In the genomic region with DNA sequence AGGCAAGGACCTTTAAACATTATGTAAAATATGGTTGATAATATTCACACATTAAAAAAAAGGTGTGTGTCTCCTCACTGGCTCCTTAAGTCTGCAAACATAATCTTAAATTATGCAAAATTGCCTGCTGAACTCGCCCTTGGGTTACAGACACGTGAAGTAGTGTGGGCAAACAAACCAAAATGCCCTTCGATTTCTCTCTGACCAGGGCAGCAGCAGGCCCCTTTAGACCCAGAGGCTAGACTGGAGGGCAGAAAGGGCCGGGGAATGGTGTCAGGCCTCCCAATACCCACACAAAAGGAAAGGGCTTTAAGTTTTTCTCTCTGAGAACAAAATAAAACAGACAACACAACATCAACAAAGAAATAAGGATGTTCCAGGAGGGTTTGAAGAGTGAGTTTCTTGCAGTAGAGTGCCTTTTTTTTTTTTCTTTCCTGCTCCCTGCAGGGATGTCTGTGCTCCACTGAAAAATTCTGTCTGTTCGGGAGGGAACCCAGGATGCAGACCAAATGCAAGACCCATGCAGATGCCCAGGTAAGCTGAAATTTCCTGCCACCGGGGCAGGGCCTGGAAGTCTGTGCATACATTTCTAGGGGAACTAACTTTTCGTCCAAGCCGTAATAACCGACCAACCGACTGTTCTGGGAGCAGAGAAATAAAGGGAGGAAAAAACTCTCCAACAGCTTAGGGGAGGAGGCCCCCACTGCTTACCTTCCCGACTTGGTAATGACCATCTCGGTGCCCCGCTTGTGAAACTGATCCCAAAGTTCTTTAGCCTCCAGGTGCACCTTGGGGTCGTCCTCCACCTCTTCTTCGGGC, we compare ENCODE assay signal across 8 cellular contexts. TPM values are rescaled to one million over a fixed set of nuclear protein-coding genes. Genes with fewer than 3 reads are reported as not detected.
DNase-seq lines count a peak whose midpoint lies in the region; ATAC-seq, FAIRE-seq and TF ChIP-seq lines count a peak whose summit lies in the region.

No MANE protein-coding gene starts in this region.

- ATAC-seq in A549, result no peak
- no peak for ATAC-seq in GM18519 (IDR thresholded peaks at IDR 0.05; ENCODE audit: low FRiP score, unreplicated experiment)
- ATAC-seq in GM21717 (IDR thresholded peaks at IDR 0.05; ENCODE audit: unreplicated experiment), result no peak

- H3K27ac ChIP-seq in A549, result peak overlapping the region; percentile 96 to 100

- H3K4me1 ChIP-seq in A549, result peaks cover 20% of the 10 kb centered on the region

- TF ChIP-seq RAD21 in A549 (conservative IDR thresholded peaks at IDR 0.05 in 1 of 2, IDR thresholded peaks at IDR 0.05 in 1 of 2), result no peak

- CTCF ChIA-PET in A549 (lab: Yijun Ruan, JAX), result interaction anchor here (0.8 to 4.2 kb wide), 2 partner anchors 10 to 13 kb away, joined by 3 to 19 read pairs; no protein-coding TSS in a partner anchor

- WGBS in A549 (ENCODE audit: missing lambda C conversion rate), result 14% methylated on average over 15 of the region's 15 CpGs

- peak overlapping the region; percentile 57 for H3K4me3 ChIP-seq in A549
- H3K4me3 ChIP-seq in HFF-Myc (replicated peaks; ENCODE audit: low read depth, low read length), result peak overlapping the region; percentile 73

- no peaks in the 10 kb centered on the region for H3K9me3 ChIP-seq in A549

- H3K4me2 ChIP-seq in A549, result peak overlapping the region; percentile 84

- no peak for DNase-seq in A549 (ENCODE audit: low read depth in 1 of 2, low spot score in 1 of 2)
- no peak for DNase-seq in HFF-Myc (ENCODE audit: extremely low read depth, low read depth)
- peak; percentile 26 for DNase-seq in dermis blood vessel endothelial cell
- peak; percentile 16 for DNase-seq in myocyte (ENCODE audit: low read depth)
- DNase-seq in NOMO-1 (lab: John Stamatoyannopoulos, UW; ENCODE audit: unreplicated experiment in 2 of 2), result no peak
- no peak for DNase-seq in CD1c-positive myeloid dendritic cell (ENCODE audit: extremely low spot score)

- no peak for FAIRE-seq in A549 (lab: Jason Lieb, UNC)

- TF ChIP-seq POLR2A in A549 (IDR thresholded peaks at IDR 0.05; ENCODE audit: low read length), result no peak

- POLR2A ChIA-PET in A549 (lab: Yijun Ruan, JAX), result interaction anchor here (0.7 kb wide), 1 partner anchor 888 kb away, joined by 3 read pairs; no protein-coding TSS in a partner anchor

- TF ChIP-seq EP300 in A549 (IDR thresholded peaks at IDR 0.05), result no peak

- TF ChIP-seq CTCF in A549 (IDR thresholded peaks at IDR 0.05) (no peak), HFF-Myc (IDR thresholded peaks at IDR 0.05; ENCODE audit: low read depth, low read length, missing control alignments) (no peak)

TF ChIP-seq in A549, 52 proteins besides CTCF, POLR2A, EP300 and RAD21:
- TF ChIP-seq ZSCAN20 (CRISPR knock-in tag; IDR thresholded peaks at IDR 0.05) (no peak), CHD4 (IDR thresholded peaks at IDR 0.05; ENCODE audit: borderline replicate concordance) (no peak), EHMT2 (IDR thresholded peaks at IDR 0.05; ENCODE audit: low read depth) (no peak), RFX5 (IDR thresholded peaks at IDR 0.05) (no peak), JUN (IDR thresholded peaks at IDR 0.05) (0 out of 5 replicates have a peak, but pooled peaks of 1 of the 2 experiments have one; percentile 17)

RNA-seq across cellular contexts. Expression of gene TBX3, which starts 1.7 kb away (rescaled TPM):
- 23.7 and 28.0 TPM in 2 replicates for polyA plus RNA-seq in A549 (2011; rRNA removed)
- 13.3 and 20.0 TPM in 2 replicates for polyA plus RNA-seq in A549 (2012; cell fraction: cytosol; rRNA removed)
- polyA plus RNA-seq in A549 (2012; cell fraction: nucleus; rRNA removed), result 63.2 and 63.4 TPM in 2 replicates
- 18.0 to 22.8 TPM (median 22.1 TPM) in 3 replicates for polyA plus RNA-seq in A549 (2017; fragmentation: RNase III; extraction: RNeasy Plus Mini Kit Qiagen cat#74134 plus additional on column Dnase treatment)
- 39.3 and 41.6 TPM in 2 replicates for polyA minus RNA-seq in A549 (2011; rRNA and poly(A)+ RNA removed)
- 2.4 and 2.5 TPM in 2 replicates for total RNA-seq in dermis blood vessel endothelial cell
- total RNA-seq in myocyte, result 7.0 and 8.8 TPM in 2 replicates
- 1.2 TPM for polyA plus RNA-seq in myocyte (2012)

Comparison
In these comparisons a context has a peak if more than half of its experiments do, and no peak if none do; other contexts are left out.
1. DNase-seq: peak in dermis blood vessel endothelial cell (single experiment) and myocyte (single experiment); none in A549 (0 of 2), HFF-Myc (single experiment), NOMO-1 (0 of 2) and CD1c-positive myeloid dendritic cell (single experiment).